In genomic region chr17:38584350-38584925, GRCh38 we compare ENCODE assay signal across 8 cellular contexts. TPM values are rescaled to one million over a fixed set of nuclear protein-coding genes. Genes with fewer than 3 reads are reported as not detected.
DNase-seq lines count a peak whose midpoint lies in the region; ATAC-seq and TF ChIP-seq lines count a peak whose summit lies in the region.

No MANE protein-coding gene starts in this region.

- DNase-seq in 8988T (peak; percentile 82), NCI-H446 treated with DMSO at 0.1 percent for 48 hours (lab: John Stamatoyannopoulos, UW) (peak; percentile 39), dermis blood vessel endothelial cell (peak; percentile 69), medulla oblongata (ENCODE audit: extremely low spot score) (peak; percentile 81)
- peak; percentile 59 for DNase-seq in activated CD4-positive, alpha-beta T cell treated with anti-CD3 and anti-CD28 coated beads, Interleukin-2, amount 50 U/mL, for 1 hour
- peak; percentile 77 for DNase-seq in stimulated activated CD8-positive, alpha-beta memory T cell treated with anti-CD3 and anti-CD28 coated beads, Interleukin-4, amount 100 ng/mL, for 48 hours

- no peak overlapping the region for H3K4me3 ChIP-seq in GM12875 (ENCODE audit: low read depth, low read length)

- ATAC-seq in GM19035 (IDR thresholded peaks at IDR 0.05; ENCODE audit: unreplicated experiment): no peak

- TF ChIP-seq CTCF in GM12875 (IDR thresholded peaks at IDR 0.05; ENCODE audit: borderline replicate concordance, insufficient read depth, low read depth, low read length): peak; percentile 95

RNA-seq across cellular contexts. Expression of gene SRCIN1, which starts 21.3 kb away (rescaled TPM):
- total RNA-seq in dermis blood vessel endothelial cell: under 0.01 and 0.14 TPM in 2 replicates
